In the genomic region with DNA sequence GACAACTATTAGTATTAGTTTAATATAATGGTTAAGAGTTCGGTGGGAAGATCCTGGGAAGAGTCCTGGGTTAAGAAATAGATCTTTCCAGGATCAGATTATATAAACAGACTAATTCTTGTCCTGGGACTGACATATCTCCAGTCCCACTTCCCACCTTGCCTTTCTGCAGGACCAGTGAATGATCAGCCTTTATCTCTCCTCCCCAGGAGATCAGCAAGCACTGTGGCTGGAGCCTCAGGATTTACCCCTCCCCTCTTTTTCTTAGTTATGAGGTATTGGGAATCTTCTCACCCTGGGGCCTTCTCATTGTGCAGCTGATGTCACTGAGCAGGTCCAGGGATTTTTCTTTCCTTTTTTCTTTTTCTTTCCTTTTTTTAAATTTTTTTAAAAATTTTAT, we compare ENCODE assay signal across 23 cellular contexts.
"Had no signal": no experiment of that assay in that cellular context is flagged by ENCODE, and none has a peak within 500 bp of the region (broad histone marks: within the 10 kb centered on the region; RNA-seq: fewer than 3 reads in every experiment).

No MANE protein-coding gene starts in this region.

- H3K4me3 ChIP-seq: left ventricle myocardium inferior, lung, mucosa of descending colon, ovary, right atrium auricular region, right lobe of liver, smooth muscle cell, suprapubic skin, thoracic aorta, tibial nerve, upper lobe of left lung, vagina had no signal

- H3K36me3 Mint-ChIP-seq: immature natural killer cell; naive thymus-derived CD4-positive, alpha-beta T cell; natural killer cell treated with Interleukin-12 subunit alpha and Interleukin-12 subunit beta and Interleukin-15 and Interleukin-18, amount 100 ng/mL, for 72 hours; stimulated activated naive B cell treated with anti-CD40 and anti-IgM and Interleukin-4, amounts not matched to agents 10 μg/mL and 1 μg/mL and 100 μg/mL, for 72 hours had no signal

- H3K4me3 Mint-ChIP-seq: immature natural killer cell; naive thymus-derived CD4-positive, alpha-beta T cell; natural killer cell treated with Interleukin-12 subunit alpha and Interleukin-12 subunit beta and Interleukin-15 and Interleukin-18, amount 100 ng/mL, for 72 hours; stimulated activated naive B cell treated with anti-CD40 and anti-IgM and Interleukin-4, amounts not matched to agents 10 μg/mL and 1 μg/mL and 100 μg/mL, for 72 hours had no signal

- H3K9me3 Mint-ChIP-seq: natural killer cell treated with Interleukin-12 subunit alpha and Interleukin-12 subunit beta and Interleukin-15 and Interleukin-18, amount 100 ng/mL, for 72 hours; stimulated activated naive B cell treated with anti-CD40 and anti-IgM and Interleukin-4, amounts not matched to agents 10 μg/mL and 1 μg/mL and 100 μg/mL, for 72 hours had no signal

- H3K27me3 Mint-ChIP-seq: progenitor cell of endocrine pancreas had no signal

- H3K4me2 ChIP-seq: smooth muscle cell had no signal

- H3K27ac Mint-ChIP-seq: immature natural killer cell; naive thymus-derived CD4-positive, alpha-beta T cell; natural killer cell treated with Interleukin-12 subunit alpha and Interleukin-12 subunit beta and Interleukin-15 and Interleukin-18, amount 100 ng/mL, for 72 hours; stimulated activated naive B cell treated with anti-CD40 and anti-IgM and Interleukin-4, amounts not matched to agents 10 μg/mL and 1 μg/mL and 100 μg/mL, for 72 hours had no signal

- H3K4me1 ChIP-seq: suprapubic skin, tibial nerve had no signal

- ATAC-seq: mucosa of descending colon; naive thymus-derived CD4-positive, alpha-beta T cell; natural killer cell treated with Interleukin-12 subunit alpha and Interleukin-12 subunit beta and Interleukin-15 and Interleukin-18, amount 100 ng/mL, for 72 hours; right lobe of liver; stimulated activated naive B cell treated with anti-CD40 and anti-IgM and Interleukin-4, amounts not matched to agents 10 μg/mL and 1 μg/mL and 100 μg/mL, for 72 hours; stimulated activated naive CD8-positive, alpha-beta T cell treated with anti-CD3 and anti-CD28 coated beads, Interleukin-15, Interleukin-2, amounts not matched to agents 100 U/mL and 50 U/mL, for 24 hours had no signal

- DNase-seq: hypothalamus; immature natural killer cell; islet precursor cell; left ventricle myocardium inferior; midbrain; mucosa of descending colon; naive thymus-derived CD4-positive, alpha-beta T cell; ovary; right lobe of liver; stimulated activated CD4-positive, alpha-beta T cell treated with anti-CD3 and anti-CD28 coated beads, Interleukin-1b, Interleukin-23, amount 100 ng/mL, for 48 hours; stimulated activated CD4-positive, alpha-beta T cell treated with anti-CD3 and anti-CD28 coated beads, Interleukin-4, amount 100 ng/mL, for 1 hour; stimulated activated naive B cell treated with anti-CD40 and anti-IgM and Interleukin-4, amounts not matched to agents 10 μg/mL and 1 μg/mL and 100 μg/mL, for 72 hours; stimulated activated naive CD8-positive, alpha-beta T cell treated with anti-CD3 and anti-CD28 coated beads, Interleukin-15, Interleukin-2, amounts not matched to agents 100 U/mL and 50 U/mL, for 24 hours; upper lobe of left lung had no signal

- H3K27ac ChIP-seq: left ventricle myocardium inferior, ovary, right atrium auricular region, suprapubic skin, thoracic aorta, tibial nerve, upper lobe of left lung, vagina had no signal

- H3K9me3 ChIP-seq: left ventricle myocardium inferior, mucosa of descending colon, ovary, right atrium auricular region, right lobe of liver, suprapubic skin, thoracic aorta, tibial nerve, upper lobe of left lung, vagina had no signal

- H3K27me3 ChIP-seq: ovary, right atrium auricular region, right lobe of liver, suprapubic skin, tibial nerve, upper lobe of left lung, vagina had no signal

- H3K36me3 ChIP-seq: left ventricle myocardium inferior, ovary, right atrium auricular region, right lobe of liver, suprapubic skin, thoracic aorta, tibial nerve, upper lobe of left lung, vagina had no signal
